Comparison of ENCODE assay signal across 28 cellular contexts in genomic region chr4:166017804-166018203, GRCh38.
"Had no signal": no experiment of that assay in that cellular context is flagged by ENCODE, and none has a peak within 500 bp of the region (broad histone marks: within the 10 kb centered on the region; RNA-seq: fewer than 3 reads in every experiment).

No MANE protein-coding gene starts in this region.

- H3K4me1 ChIP-seq: esophagus muscularis mucosa, pancreas, prostate gland, upper lobe of left lung had no signal

- H3K9me3 ChIP-seq: esophagus muscularis mucosa, pancreas, prostate gland, sigmoid colon, upper lobe of left lung had no signal

- H3K36me3 ChIP-seq: brain microvascular endothelial cell, esophagus muscularis mucosa, pancreas, prostate gland, sigmoid colon, upper lobe of left lung had no signal

- H3K27me3 Mint-ChIP-seq: activated CD8-positive, alpha-beta T cell treated with anti-CD3 and anti-CD28 coated beads for 36 hours; activated T-helper 17 cell treated with anti-CD3 and anti-CD28 coated beads, Interleukin-2, amount 50 U/mL, for 72 hours; naive B cell; stimulated activated memory B cell treated with anti-CD40 and anti-IgM and Interleukin-4, amounts not matched to agents 10 μg/mL and 1 μg/mL and 100 μg/mL, for 72 hours; stimulated activated naive CD8-positive, alpha-beta T cell treated with anti-CD3 and anti-CD28 coated beads, Interleukin-15, amount 100 ng/mL, for 72 hours had no signal

- H3K4me3 Mint-ChIP-seq: activated CD8-positive, alpha-beta T cell treated with anti-CD3 and anti-CD28 coated beads for 36 hours; activated T-cell treated with anti-CD3 and anti-CD28 coated beads, Interleukin-2, amount 50 U/mL, for 4 hours; activated T-helper 17 cell treated with anti-CD3 and anti-CD28 coated beads, Interleukin-2, amount 50 U/mL, for 72 hours; mesothelial cell of epicardium; naive B cell; stimulated activated memory B cell treated with anti-CD40 and anti-IgM and Interleukin-4, amounts not matched to agents 10 μg/mL and 1 μg/mL and 100 μg/mL, for 72 hours; stimulated activated naive CD8-positive, alpha-beta T cell treated with anti-CD3 and anti-CD28 coated beads, Interleukin-15, amount 100 ng/mL, for 72 hours; WTC11 had no signal

- DNase-seq: activated CD4-positive, alpha-beta T cell treated with anti-CD3 and anti-CD28 coated beads, Interleukin-2, amount 50 U/mL, for 1 hour; activated CD8-positive, alpha-beta T cell treated with anti-CD3 and anti-CD28 coated beads for 36 hours; activated T-cell treated with anti-CD3 and anti-CD28 coated beads, Interleukin-2, amount 50 U/mL, for 4 hours; brain microvascular endothelial cell; caudate nucleus; cortex of kidney; foreskin melanocyte; islet precursor cell; left cardiac atrium; left ventricle myocardium superior; naive B cell; pancreas; sigmoid colon; stimulated activated CD4-positive, alpha-beta T cell treated with anti-CD3 and anti-CD28 coated beads, Interleukin-1b, Interleukin-23, amount 100 ng/mL, for 48 hours; stimulated activated CD4-positive, alpha-beta T cell treated with anti-CD3 and anti-CD28 coated beads, Interleukin-4, amount 100 ng/mL, for 4 hours; stimulated activated CD8-positive, alpha-beta memory T cell treated with anti-CD3 and anti-CD28 coated beads, Interleukin-4, amount 100 ng/mL, for 48 hours; stimulated activated naive CD8-positive, alpha-beta T cell treated with anti-CD3 and anti-CD28 coated beads, Interleukin-15, amount 100 ng/mL, for 72 hours; substantia nigra; T-helper 2 cell; upper lobe of left lung had no signal

- H3K4me2 ChIP-seq: smooth muscle cell had no signal

- H3K9me3 Mint-ChIP-seq: mesothelial cell of epicardium, WTC11 had no signal

- H3K4me1 Mint-ChIP-seq: activated T-helper 17 cell treated with anti-CD3 and anti-CD28 coated beads, Interleukin-2, amount 50 U/mL, for 72 hours; mesothelial cell of epicardium; naive B cell; stimulated activated memory B cell treated with anti-CD40 and anti-IgM and Interleukin-4, amounts not matched to agents 10 μg/mL and 1 μg/mL and 100 μg/mL, for 72 hours; stimulated activated naive CD8-positive, alpha-beta T cell treated with anti-CD3 and anti-CD28 coated beads, Interleukin-15, amount 100 ng/mL, for 72 hours; WTC11 had no signal

- FAIRE-seq: pancreas had no signal

- H3K4me3 ChIP-seq: esophagus muscularis mucosa, pancreas, prostate gland, sigmoid colon, smooth muscle cell, upper lobe of left lung had no signal

- H3K27me3 ChIP-seq: brain microvascular endothelial cell, esophagus muscularis mucosa, pancreas, sigmoid colon, upper lobe of left lung had no signal

- H3K27ac Mint-ChIP-seq: activated CD8-positive, alpha-beta T cell treated with anti-CD3 and anti-CD28 coated beads for 36 hours; activated naive CD4-positive, alpha-beta T cell treated with anti-CD3 and anti-CD28 coated beads, Interleukin-2, amount 50 U/mL, for 72 hours; activated T-helper 17 cell treated with anti-CD3 and anti-CD28 coated beads, Interleukin-2, amount 50 U/mL, for 72 hours; mesothelial cell of epicardium; stimulated activated memory B cell treated with anti-CD40 and anti-IgM and Interleukin-4, amounts not matched to agents 10 μg/mL and 1 μg/mL and 100 μg/mL, for 72 hours; stimulated activated naive CD8-positive, alpha-beta T cell treated with anti-CD3 and anti-CD28 coated beads, Interleukin-15, amount 100 ng/mL, for 72 hours; WTC11 had no signal

- H3K27ac ChIP-seq: brain microvascular endothelial cell, esophagus muscularis mucosa, pancreas, prostate gland, sigmoid colon, upper lobe of left lung had no signal

- H3K36me3 Mint-ChIP-seq: activated naive CD4-positive, alpha-beta T cell treated with anti-CD3 and anti-CD28 coated beads, Interleukin-2, amount 50 U/mL, for 72 hours; mesothelial cell of epicardium; naive B cell; stimulated activated memory B cell treated with anti-CD40 and anti-IgM and Interleukin-4, amounts not matched to agents 10 μg/mL and 1 μg/mL and 100 μg/mL, for 72 hours; WTC11 had no signal

- ATAC-seq: activated CD8-positive, alpha-beta T cell treated with anti-CD3 and anti-CD28 coated beads for 36 hours; activated naive CD4-positive, alpha-beta T cell treated with anti-CD3 and anti-CD28 coated beads, Interleukin-2, amount 50 U/mL, for 72 hours; activated T-cell treated with anti-CD3 and anti-CD28 coated beads, Interleukin-2, amount 50 U/mL, for 4 hours; activated T-helper 17 cell treated with anti-CD3 and anti-CD28 coated beads, Interleukin-2, amount 50 U/mL, for 72 hours; left cardiac atrium; left ventricle myocardium superior; pancreas; stimulated activated memory B cell treated with anti-CD40 and anti-IgM and Interleukin-4, amounts not matched to agents 10 μg/mL and 1 μg/mL and 100 μg/mL, for 72 hours; stimulated activated naive CD8-positive, alpha-beta T cell treated with anti-CD3 and anti-CD28 coated beads, Interleukin-15, amount 100 ng/mL, for 72 hours; WTC11 had no signal
